In the genomic region with DNA sequence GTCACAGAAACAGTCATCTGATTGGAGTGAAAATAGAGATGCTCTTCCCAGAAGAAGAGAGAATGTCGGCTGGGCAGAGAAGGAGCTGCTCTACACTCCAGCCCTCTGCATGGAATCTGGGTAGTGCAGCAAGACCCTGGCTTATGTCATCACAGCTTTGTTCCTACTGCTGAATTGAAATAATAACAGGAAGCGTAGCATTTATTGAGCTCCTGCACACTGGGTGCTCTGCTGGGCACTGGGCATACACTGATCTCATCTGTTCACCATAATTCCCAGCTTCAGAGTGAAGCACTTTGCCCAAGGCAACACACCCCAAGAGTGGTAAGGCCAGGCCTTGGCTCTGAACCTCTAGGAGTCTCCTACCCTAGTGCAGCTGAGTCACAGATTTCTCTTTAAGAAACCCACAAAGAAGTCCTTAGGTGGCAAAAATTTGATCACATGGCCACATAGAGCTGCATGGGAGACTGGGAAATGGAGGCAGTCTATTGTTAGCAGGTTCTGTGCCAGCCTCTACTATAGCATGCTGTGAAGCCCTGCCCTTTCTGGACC, we compare ENCODE assay signal across 19 cellular contexts. TPM values are rescaled to one million over a fixed set of nuclear protein-coding genes. Genes with fewer than 3 reads are reported as not detected.
DNase-seq lines count a peak whose midpoint lies in the region; ATAC-seq and TF ChIP-seq lines count a peak whose summit lies in the region.
"Had no signal": no experiment of that assay in that cellular context is flagged by ENCODE, and none has a peak within 500 bp of the region (broad histone marks: within the 10 kb centered on the region; RNA-seq: fewer than 3 reads in every experiment).

No MANE protein-coding gene starts in this region.

- no peaks in the 10 kb centered on the region for H3K36me3 ChIP-seq in psoas muscle (ENCODE audit: insufficient read depth in 1 of 2, low read depth in 1 of 2)

- no peaks in the 10 kb centered on the region for H3K27me3 ChIP-seq in psoas muscle (ENCODE audit: insufficient read depth in 3 of 3, low read length in 2 of 3)
- H3K27me3 ChIP-seq: ascending aorta, hepatocyte had no signal

- H3K4me1 ChIP-seq in psoas muscle = peaks cover 51% of the 10 kb centered on the region

- H3K9me3 ChIP-seq in psoas muscle = no peaks in the 10 kb centered on the region
- H3K9me3 ChIP-seq: ascending aorta had no signal

- DNase-seq in D341Med (ENCODE audit: low spot score) (peak; percentile 3), HuH-7 (ENCODE audit: low spot score) (peak; percentile 1), dermis microvascular lymphatic vessel endothelial cell (ENCODE audit: low read depth in 2 of 2) (peak; percentile 33 to 75), psoas muscle (no peak), DMS79 (lab: John Stamatoyannopoulos, UW) (no peak), epidermal melanocyte (ENCODE audit: insufficient read length, low spot score) (no peak)
- DNase-seq: C1 segment of cervical spinal cord, cortex of kidney, DMS79 treated with DMSO at 0.1 percent for 48 hours, kidney glomerular epithelial cell, naive B cell, NCI-H226, Right ventricle myocardium superior, T-helper 17 cell had no signal

- peak overlapping the region; percentile 7 for H3K27ac ChIP-seq in psoas muscle
- H3K27ac ChIP-seq: ascending aorta, hepatocyte, KMS-11 had no signal

- WGBS in psoas muscle, 3 donors = 79 to 88% (median 87%) methylated on average over 2 of the region's 2 CpGs

- TF ChIP-seq CTCF in psoas muscle (IDR thresholded peaks at IDR 0.05) = no peak

- H3K4me3 ChIP-seq in psoas muscle = no peak overlapping the region
- H3K4me3 ChIP-seq: ascending aorta, hepatocyte had no signal

- ATAC-seq in psoas muscle (no peak), HG03108 (IDR thresholded peaks at IDR 0.05; ENCODE audit: unreplicated experiment) (no peak)
- ATAC-seq: activated CD4-positive, CD25-positive, alpha-beta regulatory T cell treated with anti-CD3 and anti-CD28 coated beads, Interleukin-2, amount 50 U/mL, for 24 hours; T-helper 17 cell had no signal

- intact Hi-C loops in psoas muscle (cut with DNase I) = no loop called here

RNA-seq across cellular contexts. Expression of gene SDCBP2, which starts 3.9 kb away (rescaled TPM):
- 4.0 and 4.3 TPM in 2 replicates for total RNA-seq in dermis microvascular lymphatic vessel endothelial cell
- 1 to 10 TPM; 1.6 to 3.2 (median 1.9) TPM for total RNA-seq in psoas muscle
- polyA plus RNA-seq in psoas muscle = 10 to 100 TPM in 1 of 3 donors, 1 to 10 TPM in 2; 1.9 to 10.5 (median 2.2) TPM
- total RNA-seq: ascending aorta had no signal

Comparison
In these comparisons a context has a peak if more than half of its experiments do, and no peak if none do; other contexts are left out.
1. DNase-seq: peak in D341Med (single experiment), HuH-7 (single experiment) and dermis microvascular lymphatic vessel endothelial cell (2 of 2); none in psoas muscle (0 of 2), DMS79 (single experiment) and epidermal melanocyte (single experiment).